3 cellular contexts compared by ENCODE assay signal in the genomic region with DNA sequence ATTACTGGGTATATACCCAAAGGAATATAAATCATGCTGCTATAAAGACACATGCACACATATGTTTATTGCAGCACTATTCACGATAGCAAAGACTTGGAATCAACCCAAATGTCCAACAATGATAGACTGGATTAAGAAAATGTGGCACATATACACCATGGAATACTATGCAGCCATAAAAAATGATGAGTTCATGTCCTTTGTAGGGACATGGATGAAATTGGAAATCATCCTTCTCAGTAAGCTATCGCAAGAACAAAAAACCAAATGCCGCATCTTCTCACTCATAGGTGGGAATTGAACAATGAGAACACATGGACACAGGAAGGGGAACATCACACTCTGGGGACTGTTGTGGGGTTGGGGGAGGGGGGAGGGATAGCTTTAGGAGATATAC. TPM values are rescaled to one million over a fixed set of nuclear protein-coding genes. Genes with fewer than 3 reads are reported as not detected.
"Had no signal": no experiment of that assay in that cellular context is flagged by ENCODE, and none has a peak within 500 bp of the region (broad histone marks: within the 10 kb centered on the region; RNA-seq: fewer than 3 reads in every experiment).

No MANE protein-coding gene starts in this region.

RNA-seq across cellular contexts. Expression of a gene that starts 25.0 kb away (rescaled TPM):
- total RNA-seq: LHCN-M2, M059J, MCF 10A had no signal
